Comparison of ENCODE assay signal across 18 cellular contexts in genomic region chr9:130861372-130862180, GRCh38. TPM values are rescaled to one million over a fixed set of nuclear protein-coding genes. Genes with fewer than 3 reads are reported as not detected.
DNase-seq lines count a peak whose midpoint lies in the region; ATAC-seq and TF ChIP-seq lines count a peak whose summit lies in the region.
"Had no signal": no experiment of that assay in that cellular context is flagged by ENCODE, and none has a peak within 500 bp of the region (broad histone marks: within the 10 kb centered on the region; RNA-seq: fewer than 3 reads in every experiment).

No MANE protein-coding gene starts in this region.

- H3K4me3 Mint-ChIP-seq in stimulated activated naive CD8-positive, alpha-beta T cell treated with anti-CD3 and anti-CD28 coated beads, Interleukin-15, amount 100 ng/mL, for 72 hours, result no peak overlapping the region
- H3K4me3 Mint-ChIP-seq in stimulated activated naive B cell treated with anti-CD40 and anti-IgM and Interleukin-4, amounts not matched to agents 10 μg/mL and 1 μg/mL and 100 μg/mL, for 72 hours, result no peak overlapping the region
- H3K4me3 Mint-ChIP-seq: activated CD8-positive, alpha-beta T cell treated with anti-CD3 and anti-CD28 coated beads for 36 hours; activated T-cell treated with anti-CD3 and anti-CD28 coated beads, Interleukin-2, amount 50 U/mL, for 72 hours; naive B cell had no signal

- H3K9me3 ChIP-seq in fibroblast of lung (ENCODE audit: control insufficient read depth, insufficient read depth, low read depth, low read length), result no peaks in the 10 kb centered on the region
- no peaks in the 10 kb centered on the region for H3K9me3 ChIP-seq in gastrocnemius medialis

- H3K9ac ChIP-seq in fibroblast of lung (ENCODE audit: insufficient read depth, low read length), result peak overlapping the region; percentile 41

- peaks cover 75% of the 10 kb centered on the region for H3K79me2 ChIP-seq in fibroblast of lung (ENCODE audit: control insufficient read depth, insufficient read depth, low read length)

- peak overlapping the region; percentile 94 for H3K27ac ChIP-seq in fibroblast of lung (ENCODE audit: insufficient read depth, low read length)
- H3K27ac ChIP-seq in gastrocnemius medialis, result peak overlapping the region; percentile 45 to 76 (median 66)
- H3K27ac ChIP-seq: SK-N-MC had no signal

- no peaks in the 10 kb centered on the region for H3K9me3 Mint-ChIP-seq in stimulated activated naive CD8-positive, alpha-beta T cell treated with anti-CD3 and anti-CD28 coated beads, Interleukin-15, amount 100 ng/mL, for 72 hours
- no peaks in the 10 kb centered on the region for H3K9me3 Mint-ChIP-seq in stimulated activated naive B cell treated with anti-CD40 and anti-IgM and Interleukin-4, amounts not matched to agents 10 μg/mL and 1 μg/mL and 100 μg/mL, for 72 hours
- H3K9me3 Mint-ChIP-seq: activated CD8-positive, alpha-beta T cell treated with anti-CD3 and anti-CD28 coated beads for 36 hours; activated T-cell treated with anti-CD3 and anti-CD28 coated beads, Interleukin-2, amount 50 U/mL, for 72 hours; naive B cell had no signal

- intact Hi-C loops in gastrocnemius medialis (cut with DNase I; ENCODE audit: low total_unique reads), result loop anchor here (2.0 kb wide), 2 partner anchors 81 to 149 kb away; no protein-coding TSS in a partner anchor

- H3K36me3 ChIP-seq in fibroblast of lung (ENCODE audit: control insufficient read depth, insufficient read depth, low read length) (peaks cover 12% of the 10 kb centered on the region), gastrocnemius medialis (peaks cover 0 to 23% of the 10 kb centered on the region in 2 donors)

- ATAC-seq in stimulated activated naive CD8-positive, alpha-beta T cell treated with anti-CD3 and anti-CD28 coated beads, Interleukin-15, amount 100 ng/mL, for 72 hours, result no peak
- no peak for ATAC-seq in stimulated activated naive CD8-positive, alpha-beta T cell treated with anti-CD3 and anti-CD28 coated beads, Interleukin-15, Interleukin-2, amounts not matched to agents 100 U/mL and 50 U/mL, for 24 hours
- ATAC-seq in gastrocnemius medialis, result no peak
- no peak for ATAC-seq in stimulated activated naive B cell treated with anti-CD40 and anti-IgM and Interleukin-4, amounts not matched to agents 10 μg/mL and 1 μg/mL and 100 μg/mL, for 72 hours (replicated peaks)
- ATAC-seq: activated CD8-positive, alpha-beta T cell treated with anti-CD3 and anti-CD28 coated beads for 36 hours; activated T-cell treated with anti-CD3 and anti-CD28 coated beads, Interleukin-2, amount 50 U/mL, for 72 hours had no signal

- TF ChIP-seq POLR2A in gastrocnemius medialis (IDR thresholded peaks at IDR 0.05), result no peak

- TF ChIP-seq CTCF in fibroblast of lung (conservative IDR thresholded peaks at IDR 0.05 in 1 of 2, IDR thresholded peaks at IDR 0.05 in 1 of 2; ENCODE audit: low read depth in 1 of 2, low read length in 2 of 2) (no peak), gastrocnemius medialis (IDR thresholded peaks at IDR 0.05 in 4 of 5, conservative IDR thresholded peaks at IDR 0.05 in 1 of 5) (no peak)

- peaks cover 31% of the 10 kb centered on the region for H3K4me1 ChIP-seq in fibroblast of lung (ENCODE audit: control insufficient read depth, extremely low read depth, insufficient read depth, low read length)
- H3K4me1 ChIP-seq in gastrocnemius medialis, result peaks cover 19 to 38% of the 10 kb centered on the region in 2 donors

- H4K20me1 ChIP-seq in fibroblast of lung (ENCODE audit: control insufficient read depth, extremely low read depth, insufficient read depth, low read length), result no peaks in the 10 kb centered on the region

- no peak for DNase-seq in stimulated activated naive CD8-positive, alpha-beta T cell treated with anti-CD3 and anti-CD28 coated beads, Interleukin-15, amount 100 ng/mL, for 72 hours
- no peak for DNase-seq in stimulated activated naive CD8-positive, alpha-beta T cell treated with anti-CD3 and anti-CD28 coated beads, Interleukin-15, Interleukin-2, amounts not matched to agents 100 U/mL and 50 U/mL, for 24 hours
- DNase-seq in fibroblast of lung (ENCODE audit: low read depth in 2 of 2) (no peak), gastrocnemius medialis (no peak), CD1c-positive myeloid dendritic cell (ENCODE audit: extremely low spot score) (no peak), DMS114 treated with DMSO at 0.1 percent for 48 hours (lab: John Stamatoyannopoulos, UW; ENCODE audit: unreplicated experiment) (no peak)
- no peak for DNase-seq in stimulated activated naive B cell treated with anti-CD40 and anti-IgM and Interleukin-4, amounts not matched to agents 10 μg/mL and 1 μg/mL and 100 μg/mL, for 72 hours
- no peak for DNase-seq in effector CD8-positive, alpha-beta T cell (lab: John Stamatoyannopoulos, UW)
- DNase-seq: activated CD8-positive, alpha-beta T cell treated with anti-CD3 and anti-CD28 coated beads for 36 hours; activated T-cell treated with anti-CD3 and anti-CD28 coated beads, Interleukin-2, amount 50 U/mL, for 72 hours; Calu3; GF-D8; naive B cell; NCI-H187; NCI-H446 treated with DMSO at 0.1 percent for 48 hours had no signal

- peaks cover 21 to 42% of the 10 kb centered on the region in 2 donors for H3K36me3 Mint-ChIP-seq in stimulated activated naive B cell treated with anti-CD40 and anti-IgM and Interleukin-4, amounts not matched to agents 10 μg/mL and 1 μg/mL and 100 μg/mL, for 72 hours
- H3K36me3 Mint-ChIP-seq: naive B cell had no signal

- no peak overlapping the region for H2AFZ ChIP-seq in fibroblast of lung (ENCODE audit: low read length)

- in situ Hi-C loops in gastrocnemius medialis (cut with MboI; ENCODE audit: low sequenced_read_pairs in 4 of 4), result loop anchor here (5.0 to 10.0 kb wide), 3 partner anchors 89 to 157 kb away; no protein-coding TSS in a partner anchor

- no peak overlapping the region for H3K4me3 ChIP-seq in fibroblast of lung (replicated peaks in 1 of 4; ENCODE audit: control extremely low read depth in 1 of 4, insufficient read depth in 1 of 4, low read depth in 3 of 4, low read length in 4 of 4)
- no peak overlapping the region for H3K4me3 ChIP-seq in gastrocnemius medialis
- H3K4me3 ChIP-seq: SK-N-MC had no signal

- H3K4me2 ChIP-seq in fibroblast of lung (ENCODE audit: extremely low read depth, insufficient read depth, low read length), result peak overlapping the region; percentile 44

- no peaks in the 10 kb centered on the region for H3K27me3 Mint-ChIP-seq in stimulated activated naive CD8-positive, alpha-beta T cell treated with anti-CD3 and anti-CD28 coated beads, Interleukin-15, amount 100 ng/mL, for 72 hours
- no peaks in the 10 kb centered on the region for H3K27me3 Mint-ChIP-seq in stimulated activated naive B cell treated with anti-CD40 and anti-IgM and Interleukin-4, amounts not matched to agents 10 μg/mL and 1 μg/mL and 100 μg/mL, for 72 hours
- H3K27me3 Mint-ChIP-seq: activated CD8-positive, alpha-beta T cell treated with anti-CD3 and anti-CD28 coated beads for 36 hours; naive B cell had no signal

- H3K4me1 Mint-ChIP-seq in stimulated activated naive CD8-positive, alpha-beta T cell treated with anti-CD3 and anti-CD28 coated beads, Interleukin-15, amount 100 ng/mL, for 72 hours, result peaks cover 6% of the 10 kb centered on the region
- H3K4me1 Mint-ChIP-seq in stimulated activated naive B cell treated with anti-CD40 and anti-IgM and Interleukin-4, amounts not matched to agents 10 μg/mL and 1 μg/mL and 100 μg/mL, for 72 hours, result peaks cover 5% of the 10 kb centered on the region in 2 donors

- H3K27ac Mint-ChIP-seq in stimulated activated naive CD8-positive, alpha-beta T cell treated with anti-CD3 and anti-CD28 coated beads, Interleukin-15, amount 100 ng/mL, for 72 hours, result peak overlapping the region; percentile 6 to 21
- H3K27ac Mint-ChIP-seq in stimulated activated naive B cell treated with anti-CD40 and anti-IgM and Interleukin-4, amounts not matched to agents 10 μg/mL and 1 μg/mL and 100 μg/mL, for 72 hours, result no peak overlapping the region
- H3K27ac Mint-ChIP-seq: activated CD8-positive, alpha-beta T cell treated with anti-CD3 and anti-CD28 coated beads for 36 hours; activated T-cell treated with anti-CD3 and anti-CD28 coated beads, Interleukin-2, amount 50 U/mL, for 72 hours had no signal

- H3K27me3 ChIP-seq in fibroblast of lung (ENCODE audit: control insufficient read depth, insufficient read depth, low read length), result no peaks in the 10 kb centered on the region
- no peaks in the 10 kb centered on the region for H3K27me3 ChIP-seq in gastrocnemius medialis

RNA-seq across cellular contexts. Expression of gene ABL1, which starts 26.5 kb away (rescaled TPM):
- 47.8 and 65.4 TPM in 2 replicates for total RNA-seq in fibroblast of lung
- 44.3 and 46.6 TPM in 2 replicates for polyA plus RNA-seq in fibroblast of lung
- 61.9 and 70.2 TPM in 2 replicates for polyA plus RNA-seq in fibroblast of lung (2012)
- polyA minus RNA-seq in fibroblast of lung (ENCODE audit: low replicate concordance), result 142 and 174 TPM in 2 replicates
- total RNA-seq in gastrocnemius medialis, result 10 to 100 TPM; 22.8 to 55.5 (median 28.5) TPM

RNA-seq across cellular contexts. Expression of gene QRFP, which starts 35.0 kb away (rescaled TPM):
- total RNA-seq in fibroblast of lung (not detected in 2 replicates), gastrocnemius medialis (not detected)
- polyA plus RNA-seq in fibroblast of lung, result not detected in 2 replicates
- 0.17 and 0.40 TPM in 2 replicates for polyA plus RNA-seq in fibroblast of lung (2012)
- not detected in 2 replicates for polyA minus RNA-seq in fibroblast of lung (ENCODE audit: low replicate concordance)
- total RNA-seq: activated CD8-positive, alpha-beta T cell treated with anti-CD3 and anti-CD28 coated beads for 36 hours; activated T-cell treated with anti-CD3 and anti-CD28 coated beads, Interleukin-2, amount 50 U/mL, for 72 hours; Calu3; HT1080; posterior vena cava had no signal
